ENCODE assay signal across 19 cellular contexts in the genomic region with DNA sequence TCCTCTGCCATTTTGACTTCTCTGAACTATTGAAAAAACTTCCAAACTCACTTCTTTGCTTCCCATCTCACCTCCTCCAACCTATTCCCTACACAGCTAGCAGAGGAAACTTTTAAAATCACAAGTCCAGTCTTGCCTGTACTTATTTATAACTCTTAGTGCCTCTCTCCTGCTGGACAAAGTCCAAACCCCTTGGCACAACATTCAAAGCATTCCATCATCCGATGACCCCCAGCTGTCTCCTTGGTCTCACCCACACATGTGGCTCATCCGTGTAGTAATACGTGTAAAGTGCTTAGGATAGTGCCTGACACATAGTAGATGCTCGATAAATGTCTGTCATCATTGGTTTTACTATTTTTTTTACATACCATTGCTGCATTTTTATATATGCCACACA.
DNase-seq lines count a peak whose midpoint lies in the region; ATAC-seq, FAIRE-seq and TF ChIP-seq lines count a peak whose summit lies in the region.
"Had no signal": no experiment of that assay in that cellular context is flagged by ENCODE, and none has a peak within 500 bp of the region (broad histone marks: within the 10 kb centered on the region; RNA-seq: fewer than 3 reads in every experiment).

No MANE protein-coding gene starts in this region.

- H3K79me2 ChIP-seq in HepG2 (ENCODE audit: insufficient read depth, low read length), result no peaks in the 10 kb centered on the region
- no peaks in the 10 kb centered on the region for H3K79me2 ChIP-seq in fibroblast of lung (ENCODE audit: control insufficient read depth, insufficient read depth, low read length)
- H3K79me2 ChIP-seq in PC-9 (ENCODE audit: low read depth), result no peaks in the 10 kb centered on the region

- H3F3A ChIP-seq in PC-9 (ENCODE audit: insufficient read depth, low read depth), result no peaks in the 10 kb centered on the region

- no peak overlapping the region for H2AFZ ChIP-seq in HepG2 (ENCODE audit: low read length)
- no peak overlapping the region for H2AFZ ChIP-seq in fibroblast of lung (ENCODE audit: low read length)
- no peak overlapping the region for H2AFZ ChIP-seq in PC-9

- WGBS in HepG2 (ENCODE audit: low lambda C conversion rate), result 85% methylated on average over 4 of the region's 4 CpGs
- WGBS in right lobe of liver (ENCODE audit: insufficient coverage, low coverage, low lambda C conversion rate, missing lambda C conversion rate), result 64% methylated on average over 4 of the region's 4 CpGs

- TF ChIP-seq RAD21 in HepG2 (CRISPR knock-in tag; IDR thresholded peaks at IDR 0.05), result no peak

- TF ChIP-seq POLR2A in HepG2 (IDR thresholded peaks at IDR 0.05; ENCODE audit: insufficient read depth in 1 of 2, low read depth in 2 of 2, low read length in 2 of 2) (no peak), right lobe of liver (IDR thresholded peaks at IDR 0.05) (no peak), uterus (IDR thresholded peaks at IDR 0.05) (no peak)

- H3K9me2 ChIP-seq in PC-9 (ENCODE audit: insufficient read depth), result no peaks in the 10 kb centered on the region

- H3K36me3 ChIP-seq in HepG2 (replicated peaks in 1 of 2; ENCODE audit: control insufficient read depth in 1 of 2, insufficient read depth in 2 of 2, low read length in 2 of 2) (0 out of 5 replicates have a peak, but pooled peaks cover 0 to 3% of the 10 kb centered on the region in 2 experiments), right lobe of liver (peaks cover 0 to 3% (median 0%) of the 10 kb centered on the region in 4 donors), fibroblast of lung (ENCODE audit: control insufficient read depth, insufficient read depth, low read length) (peaks cover 12% of the 10 kb centered on the region), uterus (no peaks in the 10 kb centered on the region), PC-9 (ENCODE audit: low read depth) (no peaks in the 10 kb centered on the region)

- TF ChIP-seq EP300 in HepG2 (IDR thresholded peaks at IDR 0.05; ENCODE audit: low read depth in 2 of 2, low read length in 2 of 2), result no peak
- no peak for TF ChIP-seq EP300 in HepG2 (CRISPR knock-in tag; IDR thresholded peaks at IDR 0.05; ENCODE audit: borderline replicate concordance)

- in situ Hi-C loops in HepG2 (cut with HindIII; ENCODE audit: extremely low pct_ligation_motif_present, low pct_unique_long_range_greater_than_20kb), result loop anchor here (25.0 kb wide), 2 partner anchors 109 to 141 kb away; no protein-coding TSS in a partner anchor

- H3K4me2 ChIP-seq in HepG2 (ENCODE audit: low read depth, low read length), result no peak overlapping the region
- no peak overlapping the region for H3K4me2 ChIP-seq in fibroblast of lung (ENCODE audit: extremely low read depth, insufficient read depth, low read length)
- no peak overlapping the region for H3K4me2 ChIP-seq in PC-9

- ATAC-seq in HepG2, result no peak
- ATAC-seq in right lobe of liver, result no peak
- ATAC-seq: activated CD4-positive, alpha-beta T cell treated with anti-CD3 and anti-CD28 coated beads for 36 hours had no signal

- H3K27ac ChIP-seq in HepG2 (ENCODE audit: extremely low read length, insufficient read depth, low read length) (no peak overlapping the region), right lobe of liver (no peak overlapping the region), fibroblast of lung (ENCODE audit: insufficient read depth, low read length) (no peak overlapping the region), uterus (peak overlapping the region; percentile 27 to 45), PC-9 (no peak overlapping the region)
- H3K27ac ChIP-seq: spleen had no signal

- BruUV-seq in HepG2 (replicated peaks; lab: Mats Ljungman, UMichigan), result no TSS peak
- BruUV-seq in PC-9 (replicated peaks; lab: Mats Ljungman, UMichigan), result no TSS peak

- FAIRE-seq in HepG2 (lab: Jason Lieb, UNC), result no peak
- FAIRE-seq: GM12892, H1 had no signal

- H4K20me1 ChIP-seq in HepG2 (ENCODE audit: insufficient read depth, low read length) (no peaks in the 10 kb centered on the region), fibroblast of lung (ENCODE audit: control insufficient read depth, extremely low read depth, insufficient read depth, low read length) (no peaks in the 10 kb centered on the region), PC-9 (ENCODE audit: insufficient read depth) (no peaks in the 10 kb centered on the region)

- DNase-seq in HepG2 (ENCODE audit: low spot score) (peak; percentile 19), right lobe of liver (no peak), fibroblast of lung (ENCODE audit: low read depth in 2 of 2) (peak; percentile 49 to 78), kidney glomerular epithelial cell (lab: John Stamatoyannopoulos, UW) (peak; percentile 9), uterus (peak; percentile 31 to 36), NCI-H446 (lab: John Stamatoyannopoulos, UW) (no peak), PC-9 (no peak), NCI-H1436 (lab: John Stamatoyannopoulos, UW) (no peak)
- DNase-seq: 8988T; activated CD4-positive, alpha-beta T cell treated with anti-CD3 and anti-CD28 coated beads for 36 hours; activated naive CD4-positive, alpha-beta T cell treated with anti-CD3 and anti-CD28 coated beads for 36 hours; CD4-positive, CD25-positive, alpha-beta regulatory T cell; NCI-H2171 treated with DMSO at 0.1 percent for 48 hours; nucleus accumbens; spleen; stimulated activated naive CD4-positive, alpha-beta T cell; T1000 had no signal

- no peaks in the 10 kb centered on the region for H3K27me3 ChIP-seq in HepG2 (ENCODE audit: control insufficient read depth in 1 of 2, insufficient read depth in 2 of 2, low read length in 2 of 2)
- no peaks in the 10 kb centered on the region for H3K27me3 ChIP-seq in right lobe of liver
- H3K27me3 ChIP-seq in fibroblast of lung (ENCODE audit: control insufficient read depth, insufficient read depth, low read length), result no peaks in the 10 kb centered on the region
- no peaks in the 10 kb centered on the region for H3K27me3 ChIP-seq in uterus
- H3K27me3 ChIP-seq in PC-9 (ENCODE audit: insufficient read depth, low read depth), result no peaks in the 10 kb centered on the region
- H3K27me3 ChIP-seq: spleen had no signal

- H3K4me3 ChIP-seq in HepG2 (replicated peaks in 1 of 3; ENCODE audit: insufficient read depth in 1 of 3, low read depth in 2 of 3, low read length in 3 of 3) (no peak overlapping the region), right lobe of liver (no peak overlapping the region), fibroblast of lung (replicated peaks in 1 of 4; ENCODE audit: control extremely low read depth in 1 of 4, insufficient read depth in 1 of 4, low read depth in 3 of 4, low read length in 4 of 4) (no peak overlapping the region), uterus (no peak overlapping the region), PC-9 (no peak overlapping the region)
- H3K4me3 ChIP-seq: spleen had no signal

- TF ChIP-seq CTCF in HepG2 (CRISPR knock-in tag; IDR thresholded peaks at IDR 0.05), result no peak
- TF ChIP-seq CTCF in right lobe of liver (IDR thresholded peaks at IDR 0.05), result no peak
- TF ChIP-seq CTCF in fibroblast of lung (conservative IDR thresholded peaks at IDR 0.05 in 1 of 2, IDR thresholded peaks at IDR 0.05 in 1 of 2; ENCODE audit: low read depth in 1 of 2, low read length in 2 of 2), result no peak
- TF ChIP-seq CTCF in uterus (IDR thresholded peaks at IDR 0.05), result no peak
- no peak for TF ChIP-seq CTCF in PC-9 (conservative IDR thresholded peaks at IDR 0.05)

- H3K9ac ChIP-seq in HepG2 (ENCODE audit: insufficient read depth, low read depth, low read length) (no peak overlapping the region), fibroblast of lung (ENCODE audit: insufficient read depth, low read length) (no peak overlapping the region)

- H3K9me3 ChIP-seq in HepG2 (ENCODE audit: low read length), result no peaks in the 10 kb centered on the region
- H3K9me3 ChIP-seq in right lobe of liver, result no peaks in the 10 kb centered on the region
- H3K9me3 ChIP-seq in fibroblast of lung (ENCODE audit: control insufficient read depth, insufficient read depth, low read depth, low read length), result no peaks in the 10 kb centered on the region
- H3K9me3 ChIP-seq in uterus, result no peaks in the 10 kb centered on the region
- H3K9me3 ChIP-seq in PC-9 (ENCODE audit: insufficient read depth, low read depth), result no peaks in the 10 kb centered on the region
- H3K9me3 ChIP-seq: spleen had no signal

- peaks cover 7% of the 10 kb centered on the region; the same call in 1 of the 2 replicates for H3K4me1 ChIP-seq in HepG2 (ENCODE audit: insufficient read depth, low read length)
- H3K4me1 ChIP-seq in right lobe of liver, result no peaks in the 10 kb centered on the region
- no peaks in the 10 kb centered on the region for H3K4me1 ChIP-seq in fibroblast of lung (ENCODE audit: control insufficient read depth, extremely low read depth, insufficient read depth, low read length)
- peaks cover 6 to 8% of the 10 kb centered on the region in 2 donors for H3K4me1 ChIP-seq in uterus
- H3K4me1 ChIP-seq in PC-9 (replicated peaks; ENCODE audit: insufficient read depth), result no peaks in the 10 kb centered on the region
- H3K4me1 ChIP-seq: spleen had no signal

- intact Hi-C loops in HepG2 (cut with micrococcal nuclease; ENCODE audit: unreplicated experiment) (no loop called here), right lobe of liver (cut with DNase I) (no loop called here), uterus (cut with DNase I; ENCODE audit: low total_unique reads) (no loop called here), PC-9 (cut with micrococcal nuclease; ENCODE audit: unreplicated experiment) (no loop called here)

- POLR2A ChIA-PET in HepG2 (lab: Yijun Ruan, JAX) (no interaction called here), PC-9 (lab: Charles Lee; ENCODE audit: unreplicated experiment) (no interaction called here)

- CTCF ChIA-PET in HepG2 (lab: Yijun Ruan, JAX; ENCODE audit: low intra/inter-chr PET ratio, low total read pairs) (no interaction called here), PC-9 (lab: Charles Lee) (no interaction called here)

TF ChIP-seq in HepG2, 621 proteins besides CTCF, POLR2A, EP300 and RAD21:
- TF ChIP-seq ZNF7 (CRISPR knock-in tag; IDR thresholded peaks at IDR 0.05), result peak; percentile 40; the same call in 1 of the 2 replicates
- TF ChIP-seq ZNF703 (CRISPR knock-in tag; IDR thresholded peaks at IDR 0.05; ENCODE audit: borderline replicate concordance), result no peak
- peak; percentile 25; the same call in 1 of the 2 replicates for TF ChIP-seq HNF4A (CRISPR knock-in tag; IDR thresholded peaks at IDR 0.05)

Comparison
In these comparisons a context has a peak if more than half of its experiments do, and no peak if none do; other contexts are left out.
1. DNase-seq: peak in HepG2 (single experiment), fibroblast of lung (2 of 2), kidney glomerular epithelial cell (single experiment) and uterus (2 of 2); none in right lobe of liver (0 of 3), NCI-H446 (0 of 2), PC-9 (0 of 2) and NCI-H1436 (single experiment).
2. H3K27ac ChIP-seq: peak in uterus (2 of 2); none in HepG2 (single experiment), right lobe of liver (0 of 3), fibroblast of lung (single experiment) and PC-9 (single experiment).